ENCODE assay signal across 1 cellular context in genomic region chr2:98704499-98705332, GRCh38.
TF ChIP-seq lines count a peak whose summit lies in the region.

No MANE protein-coding gene starts in this region.

TF ChIP-seq in HepG2, 621 proteins besides CTCF, POLR2A, EP300 and RAD21 (continued from another document and continues in another):
- no peak for TF ChIP-seq ZBTB37 (CRISPR knock-in tag; IDR thresholded peaks at IDR 0.05)
- TF ChIP-seq ONECUT2 (CRISPR knock-in tag; IDR thresholded peaks at IDR 0.05), result no peak
- TF ChIP-seq SOX5 (CRISPR knock-in tag; IDR thresholded peaks at IDR 0.05; ENCODE audit: borderline replicate concordance), result no peak
- no peak for TF ChIP-seq SNAPC2 (CRISPR knock-in tag; IDR thresholded peaks at IDR 0.05)
- TF ChIP-seq IRF9 (CRISPR knock-in tag; IDR thresholded peaks at IDR 0.05; ENCODE audit: borderline replicate concordance), result no peak
- TF ChIP-seq TEAD3 (CRISPR knock-in tag; optimal IDR thresholded peaks at IDR 0.05; ENCODE audit: borderline replicate concordance), result peak; percentile 53
- peak; percentile 42; the same call in 1 of the 2 replicates for TF ChIP-seq ZNF12 (CRISPR knock-in tag; IDR thresholded peaks at IDR 0.05)
- TF ChIP-seq HMG20A (CRISPR knock-in tag; IDR thresholded peaks at IDR 0.05; ENCODE audit: borderline replicate concordance), result peak; percentile 47; the same call in 1 of the 2 replicates
- TF ChIP-seq RERE (CRISPR knock-in tag; IDR thresholded peaks at IDR 0.05; ENCODE audit: low read depth), result peak; percentile 75; the same call in 1 of the 2 replicates
- no peak for TF ChIP-seq ZNF598 (CRISPR knock-in tag; IDR thresholded peaks at IDR 0.05; ENCODE audit: borderline replicate concordance)
- peak; percentile 28; the same call in 1 of the 2 replicates for TF ChIP-seq CREM (IDR thresholded peaks at IDR 0.05)
- TF ChIP-seq CREM (CRISPR knock-in tag; IDR thresholded peaks at IDR 0.05), result no peak
- TF ChIP-seq ARID4A (CRISPR knock-in tag; IDR thresholded peaks at IDR 0.05; ENCODE audit: borderline replicate concordance), result peak; percentile 46; the same call in 1 of the 2 replicates
- no peak for TF ChIP-seq MTA3 (CRISPR knock-in tag; IDR thresholded peaks at IDR 0.05)
- TF ChIP-seq NR2F2 (IDR thresholded peaks at IDR 0.05; ENCODE audit: borderline replicate concordance, low read depth), result peak; percentile 67; the same call in 1 of the 2 replicates
- no peak for TF ChIP-seq ZMAT5 (CRISPR knock-in tag; IDR thresholded peaks at IDR 0.05; ENCODE audit: borderline replicate concordance, low read depth)
- TF ChIP-seq ZNF34 (CRISPR knock-in tag; IDR thresholded peaks at IDR 0.05; ENCODE audit: borderline replicate concordance), result no peak
- TF ChIP-seq ZKSCAN8 (CRISPR knock-in tag; IDR thresholded peaks at IDR 0.05; ENCODE audit: borderline replicate concordance), result peak; percentile 30; the same call in 1 of the 2 replicates
- 0 out of 2 replicates have a peak, but pooled peaks have one; percentile 17 for TF ChIP-seq ZMYM2 (CRISPR knock-in tag; IDR thresholded peaks at IDR 0.05)
- 0 out of 2 replicates have a peak, but pooled peaks have one; percentile 59 for TF ChIP-seq PITX1 (CRISPR knock-in tag; IDR thresholded peaks at IDR 0.05)
- 0 out of 2 replicates have a peak, but pooled peaks have one; percentile 48 for TF ChIP-seq GFI1 (CRISPR knock-in tag; IDR thresholded peaks at IDR 0.05; ENCODE audit: borderline replicate concordance)
- no peak for TF ChIP-seq SOX6 (IDR thresholded peaks at IDR 0.05)
- 0 out of 2 replicates have a peak, but pooled peaks have one; percentile 35 for TF ChIP-seq SOX6 (CRISPR knock-in tag; IDR thresholded peaks at IDR 0.05)
- TF ChIP-seq ZBTB20 (CRISPR knock-in tag; IDR thresholded peaks at IDR 0.05; ENCODE audit: borderline replicate concordance, low read depth), result no peak
- TF ChIP-seq KLF16 (CRISPR knock-in tag; IDR thresholded peaks at IDR 0.05), result peak in 1 of 2 experiments; percentile 47; a peak in 1 of 4 replicates
- TF ChIP-seq ZFP62 (CRISPR knock-in tag; IDR thresholded peaks at IDR 0.05), result no peak
- TF ChIP-seq ZNF407 (CRISPR knock-in tag; IDR thresholded peaks at IDR 0.05; ENCODE audit: not compliant biosample characterization), result no peak
- no peak for TF ChIP-seq ZNF547 (CRISPR knock-in tag; IDR thresholded peaks at IDR 0.05)
- TF ChIP-seq ZNF567 (CRISPR knock-in tag; IDR thresholded peaks at IDR 0.05; ENCODE audit: borderline replicate concordance), result no peak
- peak; percentile 100 for TF ChIP-seq TFAP4 (IDR thresholded peaks at IDR 0.05; ENCODE audit: borderline replicate concordance, low read depth)
- TF ChIP-seq TBX3 (IDR thresholded peaks at IDR 0.05; ENCODE audit: borderline replicate concordance), result peak; percentile 57; the same call in 1 of the 2 replicates
- no peak for TF ChIP-seq HNRNPLL (IDR thresholded peaks at IDR 0.05; ENCODE audit: low read depth, low read length, poor library complexity, severe bottlenecking)
- TF ChIP-seq HDAC2 (CRISPR knock-in tag; IDR thresholded peaks at IDR 0.05), result peak; percentile 91
- TF ChIP-seq RARA (CRISPR knock-in tag; IDR thresholded peaks at IDR 0.05), result peak; percentile 55; the same call in 1 of the 2 replicates
- TF ChIP-seq ZNF644 (CRISPR knock-in tag; IDR thresholded peaks at IDR 0.05; ENCODE audit: low read depth), result 0 out of 2 replicates have a peak, but pooled peaks have one; percentile 42
- no peak for TF ChIP-seq KAT2B (IDR thresholded peaks at IDR 0.05; ENCODE audit: borderline replicate concordance, low read depth, low read length)
- no peak; the same call in 1 of the 2 replicates for TF ChIP-seq ZNF331 (CRISPR knock-in tag; IDR thresholded peaks at IDR 0.05)
- no peak for TF ChIP-seq RAD51 (IDR thresholded peaks at IDR 0.05; ENCODE audit: borderline replicate concordance)
- peak; percentile 43; the same call in 1 of the 2 replicates for TF ChIP-seq FOXK1 (CRISPR knock-in tag; IDR thresholded peaks at IDR 0.05; ENCODE audit: borderline replicate concordance, low read depth)
- peak; percentile 79; the same call in 1 of the 2 replicates for TF ChIP-seq SALL1 (CRISPR knock-in tag; IDR thresholded peaks at IDR 0.05)
